ENCODE assay signal across 8 cellular contexts in genomic region chr16:16861546-16861945, GRCh38.
DNase-seq lines count a peak whose midpoint lies in the region; ATAC-seq and TF ChIP-seq lines count a peak whose summit lies in the region.

No MANE protein-coding gene starts in this region.

- DNase-seq in CD8-positive, alpha-beta memory T cell = peak; percentile 24 to 63 (median 32)
- DNase-seq in HEK293T (ENCODE audit: extremely low spot score) = peak; percentile 53
- peak; percentile 44 for DNase-seq in RKO (ENCODE audit: low spot score)
- DNase-seq in activated effector memory CD4-positive, alpha-beta T cell treated with Interleukin-2 at 50 U/mL for 16 hours = peak; percentile 19
- DNase-seq in glutamatergic neuron = peak; percentile 69
- DNase-seq in retina = peak; percentile 76
- DNase-seq in NCI-H1048 (lab: John Stamatoyannopoulos, UW) = no peak

- H3K4me1 ChIP-seq in CD8-positive, alpha-beta memory T cell (ENCODE audit: insufficient read depth, low read length) = no peaks in the 10 kb centered on the region

- H3K4me3 ChIP-seq in CD8-positive, alpha-beta memory T cell (ENCODE audit: low read length) = no peak overlapping the region

- no peaks in the 10 kb centered on the region for H3K9me3 Mint-ChIP-seq in CD8-positive, alpha-beta memory T cell
- peaks cover 2% of the 10 kb centered on the region for H3K9me3 Mint-ChIP-seq in glutamatergic neuron (ENCODE audit: unreplicated experiment)

- CTCF ChIA-PET in CD8-positive, alpha-beta memory T cell (lab: Charles Lee) = interaction anchor here (0.7 to 1.8 kb wide), 6 partner anchors 9 to 723 kb away, joined by 3 to 4 read pairs (median 4); no protein-coding TSS in a partner anchor
- CTCF ChIA-PET in HEK293T (lab: Yijun Ruan, JAX) = interaction anchor here (0.7 to 1.1 kb wide), 4 partner anchors 18 to 298 kb away, joined by 3 read pairs; no protein-coding TSS in a partner anchor

- no peak overlapping the region for H3K27ac ChIP-seq in CD8-positive, alpha-beta memory T cell (ENCODE audit: low read depth, low read length)

- peak; percentile 72 for TF ChIP-seq CTCF in glutamatergic neuron (IDR thresholded peaks at IDR 0.05; ENCODE audit: partially characterized antibody, unreplicated experiment)

- peaks cover 6 to 17% of the 10 kb centered on the region in 2 donors for H3K27me3 Mint-ChIP-seq in CD8-positive, alpha-beta memory T cell
- no peaks in the 10 kb centered on the region for H3K27me3 Mint-ChIP-seq in glutamatergic neuron (ENCODE audit: unreplicated experiment)

- POLR2A ChIA-PET in CD8-positive, alpha-beta memory T cell (lab: Charles Lee) = no interaction called here
- POLR2A ChIA-PET in HEK293T (lab: Yijun Ruan, JAX) = no interaction called here

- no peaks in the 10 kb centered on the region for H3K4me1 Mint-ChIP-seq in CD8-positive, alpha-beta memory T cell
- H3K4me1 Mint-ChIP-seq in glutamatergic neuron (ENCODE audit: low read depth, unreplicated experiment) = no peaks in the 10 kb centered on the region

- no peak overlapping the region for H3K4me3 Mint-ChIP-seq in CD8-positive, alpha-beta memory T cell
- H3K4me3 Mint-ChIP-seq in glutamatergic neuron (ENCODE audit: unreplicated experiment) = no peak overlapping the region

- no peak overlapping the region for H3K27ac Mint-ChIP-seq in CD8-positive, alpha-beta memory T cell
- H3K27ac Mint-ChIP-seq in glutamatergic neuron (ENCODE audit: unreplicated experiment) = no peak overlapping the region

- no peaks in the 10 kb centered on the region for H3K27me3 ChIP-seq in CD8-positive, alpha-beta memory T cell (ENCODE audit: insufficient read depth, low read length, poor library complexity, severe bottlenecking)

- H3K9me3 ChIP-seq in CD8-positive, alpha-beta memory T cell (ENCODE audit: low read length) = no peaks in the 10 kb centered on the region

- H3K36me3 ChIP-seq in CD8-positive, alpha-beta memory T cell (ENCODE audit: insufficient read depth, low read length) = no peaks in the 10 kb centered on the region

- ATAC-seq in GM19452 (IDR thresholded peaks at IDR 0.05; ENCODE audit: unreplicated experiment) = no peak

- no peaks in the 10 kb centered on the region for H3K36me3 Mint-ChIP-seq in CD8-positive, alpha-beta memory T cell
- H3K36me3 Mint-ChIP-seq in glutamatergic neuron (ENCODE audit: unreplicated experiment) = no peaks in the 10 kb centered on the region

TF ChIP-seq in HEK293T, 16 proteins besides CTCF, POLR2A, EP300 and RAD21:
- TF ChIP-seq FOXM1 (IDR thresholded peaks at IDR 0.05; ENCODE audit: borderline replicate concordance) = no peak
- no peak for TF ChIP-seq SP1 (IDR thresholded peaks at IDR 0.05)
- TF ChIP-seq LEF1 (IDR thresholded peaks at IDR 0.05; ENCODE audit: borderline replicate concordance) = no peak
- no peak for TF ChIP-seq NFRKB (IDR thresholded peaks at IDR 0.05)
- TF ChIP-seq L3MBTL2 (conservative IDR thresholded peaks at IDR 0.05) = no peak
- no peak for TF ChIP-seq FOXK2 (IDR thresholded peaks at IDR 0.05)
- TF ChIP-seq CTBP1 (IDR thresholded peaks at IDR 0.05; ENCODE audit: borderline replicate concordance) = no peak
- TF ChIP-seq, protein P1, sequence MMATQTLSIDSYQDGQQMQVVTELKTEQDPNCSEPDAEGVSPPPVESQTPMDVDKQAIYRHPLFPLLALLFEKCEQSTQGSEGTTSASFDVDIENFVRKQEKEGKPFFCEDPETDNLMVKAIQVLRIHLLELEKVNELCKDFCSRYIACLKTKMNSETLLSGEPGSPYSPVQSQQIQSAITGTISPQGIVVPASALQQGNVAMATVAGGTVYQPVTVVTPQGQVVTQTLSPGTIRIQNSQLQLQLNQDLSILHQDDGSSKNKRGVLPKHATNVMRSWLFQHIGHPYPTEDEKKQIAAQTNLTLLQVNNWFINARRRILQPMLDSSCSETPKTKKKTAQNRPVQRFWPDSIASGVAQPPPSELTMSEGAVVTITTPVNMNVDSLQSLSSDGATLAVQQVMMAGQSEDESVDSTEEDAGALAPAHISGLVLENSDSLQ (IDR thresholded peaks at IDR 0.05) = no peak
- TF ChIP-seq FOXA1 (IDR thresholded peaks at IDR 0.05) = no peak
- TF ChIP-seq BHLHE40 (IDR thresholded peaks at IDR 0.05; ENCODE audit: borderline replicate concordance) = no peak
- TF ChIP-seq ELF4 (IDR thresholded peaks at IDR 0.05) = no peak
- no peak for TF ChIP-seq TARDBP (IDR thresholded peaks at IDR 0.05)
- TF ChIP-seq ZNF384 (IDR thresholded peaks at IDR 0.05) = no peak
